10 cellular contexts compared by ENCODE assay signal in genomic region chr5:58466939-58467338, GRCh38. TPM values are rescaled to one million over a fixed set of nuclear protein-coding genes. Genes with fewer than 3 reads are reported as not detected.
A peak's percentile ranks its signal among the peaks of the same experiment; 100 is the strongest.
DNase-seq lines count a peak whose midpoint lies in the region; ATAC-seq and TF ChIP-seq lines count a peak whose summit lies in the region.
"Had no signal": no experiment of that assay in that cellular context is flagged by ENCODE, and none has a peak within 500 bp of the region (broad histone marks: within the 10 kb centered on the region; RNA-seq: fewer than 3 reads in every experiment).

No MANE protein-coding gene starts in this region.

- no peaks in the 10 kb centered on the region for H3K36me3 Mint-ChIP-seq in Calu3 (ENCODE audit: insufficient read depth, unreplicated experiment)

- H3K9me3 ChIP-seq in SJSA1 (replicated peaks), result no peaks in the 10 kb centered on the region
- H3K9me3 ChIP-seq in HAP-1, result no peaks in the 10 kb centered on the region
- H3K9me3 ChIP-seq in PC-9 (ENCODE audit: insufficient read depth, low read depth), result no peaks in the 10 kb centered on the region

- intact Hi-C loops in Calu3 (cut with micrococcal nuclease; ENCODE audit: unreplicated experiment), result no loop called here
- intact Hi-C loops in PC-9 (cut with micrococcal nuclease; ENCODE audit: unreplicated experiment), result no loop called here

- H3K27me3 ChIP-seq in SJSA1 (replicated peaks), result no peaks in the 10 kb centered on the region
- no peaks in the 10 kb centered on the region for H3K27me3 ChIP-seq in HAP-1 (ENCODE audit: low read depth)
- no peaks in the 10 kb centered on the region for H3K27me3 ChIP-seq in PC-9 (ENCODE audit: insufficient read depth, low read depth)
- H3K27me3 ChIP-seq: cardiac muscle cell had no signal

- BruUV-seq in Calu3 (replicated peaks; lab: Mats Ljungman, UMichigan) (no TSS peak), PC-9 (replicated peaks; lab: Mats Ljungman, UMichigan) (no TSS peak)

- no peaks in the 10 kb centered on the region for H3K79me2 ChIP-seq in PC-9 (ENCODE audit: low read depth)

- no peaks in the 10 kb centered on the region for H4K20me1 ChIP-seq in PC-9 (ENCODE audit: insufficient read depth)

- CTCF ChIA-PET in Calu3 (lab: Charles Lee), result interaction anchor here (0.7 to 1.2 kb wide), 2 partner anchors 584 to 1169 kb away, joined by 3 to 4 read pairs; no protein-coding TSS in a partner anchor
- CTCF ChIA-PET in PC-9 (lab: Charles Lee), result interaction anchor here (0.7 kb wide), 1 partner anchor 884 kb away, joined by 5 read pairs; no protein-coding TSS in a partner anchor

- H3K4me3 ChIP-seq in SJSA1 (no peak overlapping the region), HAP-1 (no peak overlapping the region), PC-9 (no peak overlapping the region)
- H3K4me3 ChIP-seq: cardiac muscle cell, skin epidermis had no signal

- H3K9me2 ChIP-seq in PC-9 (ENCODE audit: insufficient read depth), result no peaks in the 10 kb centered on the region; the same call in 1 of the 2 replicates

- no peak overlapping the region for H3K27ac Mint-ChIP-seq in Calu3 (ENCODE audit: unreplicated experiment)

- H3K4me1 ChIP-seq in SJSA1 (replicated peaks), result peaks cover 17% of the 10 kb centered on the region
- peaks cover 4% of the 10 kb centered on the region; the same call in 1 of the 2 replicates for H3K4me1 ChIP-seq in HAP-1
- H3K4me1 ChIP-seq in PC-9 (replicated peaks; ENCODE audit: insufficient read depth), result peaks cover 6% of the 10 kb centered on the region; the same call in 1 of the 2 replicates

- DNase-seq in Calu3 (peak; percentile 45), SJSA1 (ENCODE audit: low read depth in 1 of 2, low spot score in 2 of 2) (peak; percentile 66 to 75), foreskin melanocyte (peak; percentile 10), HAP-1 (ENCODE audit: low spot score in 2 of 2) (no peak), PC-9 (no peak), NCI-H2081 (lab: John Stamatoyannopoulos, UW) (no peak)

- H3K27ac ChIP-seq in SJSA1 (no peak overlapping the region), PC-9 (no peak overlapping the region)
- H3K27ac ChIP-seq: cardiac muscle cell, skin epidermis had no signal

- H3K27me3 Mint-ChIP-seq in Calu3 (ENCODE audit: unreplicated experiment), result no peaks in the 10 kb centered on the region

- POLR2A ChIA-PET in PC-9 (lab: Charles Lee; ENCODE audit: unreplicated experiment), result no interaction called here

- ATAC-seq in GM19372 (IDR thresholded peaks at IDR 0.05; ENCODE audit: low read depth, unreplicated experiment) (peak; percentile 92), HG03095 (IDR thresholded peaks at IDR 0.05; ENCODE audit: unreplicated experiment) (peak; percentile 100)

- H3K4me1 Mint-ChIP-seq in Calu3 (ENCODE audit: low read depth, unreplicated experiment), result peaks cover 21% of the 10 kb centered on the region

- H3F3A ChIP-seq in PC-9 (ENCODE audit: insufficient read depth, low read depth), result no peaks in the 10 kb centered on the region

- H3K9me3 Mint-ChIP-seq in Calu3 (ENCODE audit: low read depth, unreplicated experiment), result no peaks in the 10 kb centered on the region

- no peak overlapping the region; the same call in 1 of the 2 replicates for H2AFZ ChIP-seq in PC-9

- H3K36me3 ChIP-seq in SJSA1 (no peaks in the 10 kb centered on the region), HAP-1 (replicated peaks) (no peaks in the 10 kb centered on the region), PC-9 (ENCODE audit: low read depth) (no peaks in the 10 kb centered on the region)
- H3K36me3 ChIP-seq: cardiac muscle cell had no signal

- no peak overlapping the region for H3K4me2 ChIP-seq in PC-9

- in situ Hi-C loops in HAP-1 (cut with MboI; ENCODE audit: low sequenced_read_pairs), result loop anchor here (10.0 to 25.0 kb wide), 3 partner anchors 680 to 1162 kb away; no protein-coding TSS in a partner anchor

- no peak for TF ChIP-seq CTCF in Calu3 (IDR thresholded peaks at IDR 0.05; ENCODE audit: unreplicated experiment)
- no peak for TF ChIP-seq CTCF in PC-9 (conservative IDR thresholded peaks at IDR 0.05)

- H3K4me3 Mint-ChIP-seq in Calu3 (ENCODE audit: low read depth, unreplicated experiment), result no peak overlapping the region

RNA-seq across cellular contexts. Expression of gene PLK2, which starts 7.1 kb away (rescaled TPM):
- total RNA-seq in Calu3 (2022) (135 and 229 TPM in 2 replicates), PC-9 (2021) (508 and 615 TPM in 2 replicates)
- total RNA-seq in SJSA1 (2014; rRNA removed; shearing (Covaris generic)), result 279 and 299 TPM in 2 replicates

RNA-seq across cellular contexts. Expression of gene GAPT, which starts 24.3 kb away (rescaled TPM):
- not detected in 2 replicates for total RNA-seq in Calu3 (2022)
- not detected in 2 replicates for total RNA-seq in SJSA1 (2014; rRNA removed; shearing (Covaris generic))
- not detected in 2 replicates for total RNA-seq in PC-9 (2021)
- total RNA-seq: cardiac muscle cell had no signal

Comparison
In these comparisons a context has a peak if more than half of its experiments do, and no peak if none do; other contexts are left out.
1. DNase-seq: peak in Calu3 (single experiment), SJSA1 (2 of 2) and foreskin melanocyte (single experiment); none in HAP-1 (0 of 2), PC-9 (0 of 2) and NCI-H2081 (0 of 2).